In genomic region chr14:75469164-75469563, GRCh38 we compare ENCODE assay signal across 2 cellular contexts.
TF ChIP-seq lines count a peak whose summit lies in the region.

No MANE protein-coding gene starts in this region.

TF ChIP-seq in HEK293, 187 proteins besides CTCF, POLR2A, EP300 and RAD21:
- TF ChIP-seq ZNF513 (tag by site-specific recombination; IDR thresholded peaks at IDR 0.05) (0 out of 2 replicates have a peak, but pooled peaks have one; percentile 21), ZNF2 (tag by site-specific recombination; IDR thresholded peaks at IDR 0.05) (no peak)

TF ChIP-seq in GM12878, 131 proteins besides CTCF, POLR2A, EP300 and RAD21:
- TF ChIP-seq, protein P1, sequence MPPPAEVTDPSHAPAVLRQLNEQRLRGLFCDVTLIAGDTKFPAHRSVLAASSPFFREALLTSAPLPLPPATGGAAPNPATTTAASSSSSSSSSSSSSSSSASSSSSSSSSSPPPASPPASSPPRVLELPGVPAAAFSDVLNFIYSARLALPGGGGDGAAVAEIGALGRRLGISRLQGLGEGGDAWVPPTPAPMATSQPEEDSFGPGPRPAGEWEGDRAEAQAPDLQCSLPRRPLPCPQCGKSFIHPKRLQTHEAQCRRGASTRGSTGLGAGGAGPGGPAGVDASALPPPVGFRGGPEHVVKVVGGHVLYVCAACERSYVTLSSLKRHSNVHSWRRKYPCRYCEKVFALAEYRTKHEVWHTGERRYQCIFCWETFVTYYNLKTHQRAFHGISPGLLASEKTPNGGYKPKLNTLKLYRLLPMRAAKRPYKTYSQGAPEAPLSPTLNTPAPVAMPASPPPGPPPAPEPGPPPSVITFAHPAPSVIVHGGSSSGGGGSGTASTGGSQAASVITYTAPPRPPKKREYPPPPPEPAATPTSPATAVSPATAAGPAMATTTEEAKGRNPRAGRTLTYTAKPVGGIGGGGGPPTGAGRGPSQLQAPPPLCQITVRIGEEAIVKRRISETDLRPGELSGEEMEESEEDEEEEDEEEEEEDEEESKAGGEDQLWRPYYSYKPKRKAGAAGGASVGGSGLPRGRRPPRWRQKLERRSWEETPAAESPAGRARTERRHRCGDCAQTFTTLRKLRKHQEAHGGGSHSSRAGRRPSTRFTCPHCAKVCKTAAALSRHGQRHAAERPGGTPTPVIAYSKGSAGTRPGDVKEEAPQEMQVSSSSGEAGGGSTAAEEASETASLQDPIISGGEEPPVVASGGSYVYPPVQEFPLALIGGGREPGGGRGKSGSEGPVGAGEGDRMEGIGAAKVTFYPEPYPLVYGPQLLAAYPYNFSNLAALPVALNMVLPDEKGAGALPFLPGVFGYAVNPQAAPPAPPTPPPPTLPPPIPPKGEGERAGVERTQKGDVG (CRISPR knock-in tag; IDR thresholded peaks at IDR 0.05), result no peak
- TF ChIP-seq CHD4 (IDR thresholded peaks at IDR 0.05) (no peak), SRF (IDR thresholded peaks at IDR 0.05; ENCODE audit: low read depth in 2 of 2, low read length in 2 of 2) (no peak), WRNIP1 (IDR thresholded peaks at IDR 0.05; ENCODE audit: borderline replicate concordance, low read depth, low read length) (no peak), JUNB (IDR thresholded peaks at IDR 0.05) (no peak), IKZF1 (conservative IDR thresholded peaks at IDR 0.05) (no peak), ZNF274 (IDR thresholded peaks at IDR 0.05; ENCODE audit: insufficient read depth, insufficient read length) (no peak), CHD1 (IDR thresholded peaks at IDR 0.05; ENCODE audit: low read depth, low read length) (no peak), NR2F1 (conservative IDR thresholded peaks at IDR 0.05) (no peak)
- TF ChIP-seq, protein P2, sequence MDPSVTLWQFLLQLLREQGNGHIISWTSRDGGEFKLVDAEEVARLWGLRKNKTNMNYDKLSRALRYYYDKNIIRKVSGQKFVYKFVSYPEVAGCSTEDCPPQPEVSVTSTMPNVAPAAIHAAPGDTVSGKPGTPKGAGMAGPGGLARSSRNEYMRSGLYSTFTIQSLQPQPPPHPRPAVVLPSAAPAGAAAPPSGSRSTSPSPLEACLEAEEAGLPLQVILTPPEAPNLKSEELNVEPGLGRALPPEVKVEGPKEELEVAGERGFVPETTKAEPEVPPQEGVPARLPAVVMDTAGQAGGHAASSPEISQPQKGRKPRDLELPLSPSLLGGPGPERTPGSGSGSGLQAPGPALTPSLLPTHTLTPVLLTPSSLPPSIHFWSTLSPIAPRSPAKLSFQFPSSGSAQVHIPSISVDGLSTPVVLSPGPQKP (IDR thresholded peaks at IDR 0.05; ENCODE audit: low read depth, low read length), result no peak
- TF ChIP-seq, protein P3, sequence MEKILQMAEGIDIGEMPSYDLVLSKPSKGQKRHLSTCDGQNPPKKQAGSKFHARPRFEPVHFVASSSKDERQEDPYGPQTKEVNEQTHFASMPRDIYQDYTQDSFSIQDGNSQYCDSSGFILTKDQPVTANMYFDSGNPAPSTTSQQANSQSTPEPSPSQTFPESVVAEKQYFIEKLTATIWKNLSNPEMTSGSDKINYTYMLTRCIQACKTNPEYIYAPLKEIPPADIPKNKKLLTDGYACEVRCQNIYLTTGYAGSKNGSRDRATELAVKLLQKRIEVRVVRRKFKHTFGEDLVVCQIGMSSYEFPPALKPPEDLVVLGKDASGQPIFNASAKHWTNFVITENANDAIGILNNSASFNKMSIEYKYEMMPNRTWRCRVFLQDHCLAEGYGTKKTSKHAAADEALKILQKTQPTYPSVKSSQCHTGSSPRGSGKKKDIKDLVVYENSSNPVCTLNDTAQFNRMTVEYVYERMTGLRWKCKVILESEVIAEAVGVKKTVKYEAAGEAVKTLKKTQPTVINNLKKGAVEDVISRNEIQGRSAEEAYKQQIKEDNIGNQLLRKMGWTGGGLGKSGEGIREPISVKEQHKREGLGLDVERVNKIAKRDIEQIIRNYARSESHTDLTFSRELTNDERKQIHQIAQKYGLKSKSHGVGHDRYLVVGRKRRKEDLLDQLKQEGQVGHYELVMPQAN (conservative IDR thresholded peaks at IDR 0.05), result no peak
- TF ChIP-seq, protein P4, sequence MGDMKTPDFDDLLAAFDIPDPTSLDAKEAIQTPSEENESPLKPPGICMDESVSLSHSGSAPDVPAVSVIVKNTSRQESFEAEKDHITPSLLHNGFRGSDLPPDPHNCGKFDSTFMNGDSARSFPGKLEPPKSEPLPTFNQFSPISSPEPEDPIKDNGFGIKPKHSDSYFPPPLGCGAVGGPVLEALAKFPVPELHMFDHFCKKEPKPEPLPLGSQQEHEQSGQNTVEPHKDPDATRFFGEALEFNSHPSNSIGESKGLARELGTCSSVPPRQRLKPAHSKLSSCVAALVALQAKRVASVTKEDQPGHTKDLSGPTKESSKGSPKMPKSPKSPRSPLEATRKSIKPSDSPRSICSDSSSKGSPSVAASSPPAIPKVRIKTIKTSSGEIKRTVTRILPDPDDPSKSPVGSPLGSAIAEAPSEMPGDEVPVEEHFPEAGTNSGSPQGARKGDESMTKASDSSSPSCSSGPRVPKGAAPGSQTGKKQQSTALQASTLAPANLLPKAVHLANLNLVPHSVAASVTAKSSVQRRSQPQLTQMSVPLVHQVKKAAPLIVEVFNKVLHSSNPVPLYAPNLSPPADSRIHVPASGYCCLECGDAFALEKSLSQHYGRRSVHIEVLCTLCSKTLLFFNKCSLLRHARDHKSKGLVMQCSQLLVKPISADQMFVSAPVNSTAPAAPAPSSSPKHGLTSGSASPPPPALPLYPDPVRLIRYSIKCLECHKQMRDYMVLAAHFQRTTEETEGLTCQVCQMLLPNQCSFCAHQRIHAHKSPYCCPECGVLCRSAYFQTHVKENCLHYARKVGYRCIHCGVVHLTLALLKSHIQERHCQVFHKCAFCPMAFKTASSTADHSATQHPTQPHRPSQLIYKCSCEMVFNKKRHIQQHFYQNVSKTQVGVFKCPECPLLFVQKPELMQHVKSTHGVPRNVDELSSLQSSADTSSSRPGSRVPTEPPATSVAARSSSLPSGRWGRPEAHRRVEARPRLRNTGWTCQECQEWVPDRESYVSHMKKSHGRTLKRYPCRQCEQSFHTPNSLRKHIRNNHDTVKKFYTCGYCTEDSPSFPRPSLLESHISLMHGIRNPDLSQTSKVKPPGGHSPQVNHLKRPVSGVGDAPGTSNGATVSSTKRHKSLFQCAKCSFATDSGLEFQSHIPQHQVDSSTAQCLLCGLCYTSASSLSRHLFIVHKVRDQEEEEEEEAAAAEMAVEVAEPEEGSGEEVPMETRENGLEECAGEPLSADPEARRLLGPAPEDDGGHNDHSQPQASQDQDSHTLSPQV (IDR thresholded peaks at IDR 0.05), result no peak
TF ChIP-seq in GM12878: peak in this region for 0.
